ENCODE assay signal across 8 cellular contexts in the genomic region with DNA sequence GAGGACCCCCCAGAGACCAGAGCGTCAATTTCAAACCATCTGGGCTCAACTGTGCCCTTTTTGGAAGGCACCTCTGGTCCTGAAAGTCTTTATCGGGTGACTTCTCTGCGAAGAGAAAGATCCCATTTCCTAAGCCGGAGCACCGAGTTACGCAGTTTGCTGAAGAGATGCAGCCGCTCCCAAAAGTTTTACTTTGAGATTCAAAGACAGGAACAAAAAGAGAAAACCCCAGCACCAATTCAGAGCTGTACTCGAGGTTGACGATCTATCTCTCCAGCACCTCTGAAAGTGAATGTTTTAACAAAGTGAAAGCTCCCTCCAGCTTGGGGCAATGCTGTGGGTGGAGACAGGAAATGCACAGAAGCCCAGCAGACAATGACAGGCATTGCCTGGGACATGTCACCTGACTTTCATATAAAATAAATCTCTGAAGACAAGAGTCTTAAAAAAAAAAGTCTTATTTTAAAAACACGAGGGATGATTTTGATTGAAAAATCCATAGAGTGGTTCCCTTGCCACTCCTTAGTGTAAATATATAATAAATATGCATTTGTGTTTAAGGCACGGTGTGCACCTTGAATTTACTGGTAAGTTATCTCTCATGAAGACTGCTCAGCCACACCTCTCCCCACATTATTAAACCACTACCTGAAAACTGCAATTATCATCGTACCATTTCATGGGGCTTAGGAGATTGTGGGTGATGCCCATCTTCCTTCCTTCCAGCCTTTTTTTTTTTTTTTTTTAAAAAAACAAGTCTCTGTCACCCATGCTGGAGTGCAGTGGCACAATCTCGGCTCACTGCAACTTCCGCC.
A peak's percentile ranks its signal among the peaks of the same experiment; 100 is the strongest.
DNase-seq lines count a peak whose midpoint lies in the region; ATAC-seq, FAIRE-seq and TF ChIP-seq lines count a peak whose summit lies in the region.

No MANE protein-coding gene starts in this region.

- intact Hi-C loops in activated CD4-positive, alpha-beta T cell treated with anti-CD3 and anti-CD28 coated beads for 36 hours (cut with DNase I, micrococcal nuclease): loop anchor here (1.0 to 10.0 kb wide), 5 partner anchors 30 to 872 kb away; partner anchors contain the start of gene ABL1 (in 1 of the 2)
- intact Hi-C loops in dorsolateral prefrontal cortex (cut with DNase I): no loop called here

- peaks cover 87% of the 10 kb centered on the region for H3K4me1 Mint-ChIP-seq in activated CD4-positive, alpha-beta T cell treated with anti-CD3 and anti-CD28 coated beads for 36 hours

- no peak for TF ChIP-seq CTCF in dorsolateral prefrontal cortex (IDR thresholded peaks at IDR 0.05 in 54 of 56, conservative IDR thresholded peaks at IDR 0.05 in 2 of 56; ENCODE audit: low read depth in 1 of 56, partially characterized antibody in 56 of 56)

- peaks cover 77% of the 10 kb centered on the region for H3K36me3 Mint-ChIP-seq in activated CD4-positive, alpha-beta T cell treated with anti-CD3 and anti-CD28 coated beads for 36 hours (ENCODE audit: low read depth)

- no peaks in the 10 kb centered on the region for H3K9me3 Mint-ChIP-seq in activated CD4-positive, alpha-beta T cell treated with anti-CD3 and anti-CD28 coated beads for 36 hours (ENCODE audit: low read depth)

- CTCF ChIA-PET in activated CD4-positive, alpha-beta T cell treated with anti-CD3 and anti-CD28 coated beads for 36 hours (lab: Charles Lee): interaction anchor here (0.7 to 1.9 kb wide), 11 partner anchors 10 to 90 kb away, joined by 3 to 12 read pairs (median 4); partner anchors contain the start of gene GPR107

- POLR2A ChIA-PET in activated CD4-positive, alpha-beta T cell treated with anti-CD3 and anti-CD28 coated beads for 36 hours (lab: Charles Lee): interaction anchor here (0.7 to 1.8 kb wide), 9 partner anchors 29 to 165 kb away, joined by 3 to 9 read pairs (median 5); partner anchors contain the start of gene FNBP1

- peak overlapping the region; percentile 76 for H3K4me3 Mint-ChIP-seq in activated CD4-positive, alpha-beta T cell treated with anti-CD3 and anti-CD28 coated beads for 36 hours

- peak; percentile 77 for ATAC-seq in GM19452 (IDR thresholded peaks at IDR 0.05; ENCODE audit: unreplicated experiment)
- peak; percentile 94 for ATAC-seq in activated CD4-positive, alpha-beta T cell treated with anti-CD3 and anti-CD28 coated beads for 36 hours

- no peaks in the 10 kb centered on the region for H3K27me3 Mint-ChIP-seq in activated CD4-positive, alpha-beta T cell treated with anti-CD3 and anti-CD28 coated beads for 36 hours

- DNase-seq in AG08395 (ENCODE audit: low spot score) (peak; percentile 50), HTR-8/SVneo (ENCODE audit: insufficient read length, low spot score) (peak; percentile 35), dorsolateral prefrontal cortex (no peak), lung microvascular endothelial cell (ENCODE audit: low read depth in 2 of 2) (peak; percentile 82 to 83), NCI-H446 treated with DMSO at 0.1 percent for 48 hours (lab: John Stamatoyannopoulos, UW) (no peak)
- peak; percentile 86 for DNase-seq in activated CD4-positive, alpha-beta T cell treated with anti-CD3 and anti-CD28 coated beads for 36 hours
- DNase-seq in stimulated activated CD8-positive, alpha-beta memory T cell treated with anti-CD3 and anti-CD28 coated beads, Interleukin-15, amount 100 ng/mL, for 48 hours (ENCODE audit: low read depth in 2 of 2): peak; percentile 56 to 61

- peak overlapping the region in 58 of 59 donors; percentile 2 to 61 (median 40) for H3K4me3 ChIP-seq in dorsolateral prefrontal cortex

- peak overlapping the region; percentile 96 for H3K27ac Mint-ChIP-seq in activated CD4-positive, alpha-beta T cell treated with anti-CD3 and anti-CD28 coated beads for 36 hours

- FAIRE-seq in HTR-8/SVneo (lab: Jason Lieb, UNC): no peak

- peak overlapping the region; percentile 35 to 99 (median 95) for H3K27ac ChIP-seq in dorsolateral prefrontal cortex

- H3K27me3 ChIP-seq in dorsolateral prefrontal cortex: no peaks in the 10 kb centered on the region

Comparison
In these comparisons a context has a peak if more than half of its experiments do, and no peak if none do; other contexts are left out.
1. DNase-seq: peak in AG08395 (single experiment), HTR-8/SVneo (single experiment), activated CD4-positive, alpha-beta T cell treated with anti-CD3 and anti-CD28 coated beads for 36 hours (single experiment), lung microvascular endothelial cell (2 of 2) and stimulated activated CD8-positive, alpha-beta memory T cell treated with anti-CD3 and anti-CD28 coated beads, Interleukin-15, amount 100 ng/mL, for 48 hours (2 of 2); none in dorsolateral prefrontal cortex (0 of 10) and NCI-H446 treated with DMSO at 0.1 percent for 48 hours (single experiment).
2. intact Hi-C loops: an anchor here in activated CD4-positive, alpha-beta T cell treated with anti-CD3 and anti-CD28 coated beads for 36 hours (1.0 to 10.0 kb wide); none called in dorsolateral prefrontal cortex.